In the genomic region with DNA sequence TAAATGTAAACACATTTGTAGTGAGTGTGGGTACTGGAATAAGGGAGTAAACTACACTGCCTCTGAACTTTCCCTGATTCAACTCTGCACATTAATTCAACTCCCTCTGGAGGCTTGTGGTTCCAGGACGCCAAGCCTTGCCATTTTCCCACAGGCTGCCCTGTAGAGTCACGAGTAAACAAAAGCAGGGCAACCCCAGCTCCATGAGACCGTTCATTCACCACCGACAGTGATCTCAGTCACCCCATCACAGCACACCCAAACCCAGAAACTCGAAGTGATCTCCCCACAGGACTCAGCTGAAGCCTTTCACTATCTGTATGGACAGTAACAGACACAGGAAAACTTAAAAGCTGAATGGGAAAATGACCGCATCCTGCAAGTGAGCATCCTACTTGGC, we compare ENCODE assay signal across 11 cellular contexts.
DNase-seq lines count a peak whose midpoint lies in the region; ATAC-seq and TF ChIP-seq lines count a peak whose summit lies in the region.
"Had no signal": no experiment of that assay in that cellular context is flagged by ENCODE, and none has a peak within 500 bp of the region (broad histone marks: within the 10 kb centered on the region; RNA-seq: fewer than 3 reads in every experiment).

No MANE protein-coding gene starts in this region.

- peaks cover 3% of the 10 kb centered on the region for H3K36me3 ChIP-seq in suprapubic skin
- H3K36me3 ChIP-seq: prostate gland had no signal

- H3K9me3 Mint-ChIP-seq in activated naive CD8-positive, alpha-beta T cell (ENCODE audit: low read depth) = no peaks in the 10 kb centered on the region
- no peaks in the 10 kb centered on the region for H3K9me3 Mint-ChIP-seq in glutamatergic neuron (ENCODE audit: unreplicated experiment)

- ATAC-seq in sciatic nerve = peak; percentile 61

- TF ChIP-seq CTCF in glutamatergic neuron (IDR thresholded peaks at IDR 0.05; ENCODE audit: partially characterized antibody, unreplicated experiment) = no peak
- TF ChIP-seq CTCF in suprapubic skin (IDR thresholded peaks at IDR 0.05) = no peak

- no peak for TF ChIP-seq EP300 in suprapubic skin (IDR thresholded peaks at IDR 0.05)

- peaks cover 93% of the 10 kb centered on the region for H3K4me1 Mint-ChIP-seq in activated naive CD8-positive, alpha-beta T cell (ENCODE audit: low read depth)
- H3K4me1 Mint-ChIP-seq in glutamatergic neuron (ENCODE audit: low read depth, unreplicated experiment) = peaks cover 37% of the 10 kb centered on the region

- H3K4me3 ChIP-seq in suprapubic skin = no peak overlapping the region
- H3K4me3 ChIP-seq: GM23248, left lung, prostate gland had no signal

- H3K27me3 Mint-ChIP-seq in activated naive CD8-positive, alpha-beta T cell = no peaks in the 10 kb centered on the region
- peaks cover 8% of the 10 kb centered on the region for H3K27me3 Mint-ChIP-seq in glutamatergic neuron (ENCODE audit: unreplicated experiment)

- H3K4me3 Mint-ChIP-seq in activated naive CD8-positive, alpha-beta T cell = no peak overlapping the region
- H3K4me3 Mint-ChIP-seq in glutamatergic neuron (ENCODE audit: unreplicated experiment) = peak overlapping the region; percentile 4

- no peak overlapping the region for H3K27ac ChIP-seq in suprapubic skin
- H3K27ac ChIP-seq: GM23248, prostate gland had no signal

- H3K27me3 ChIP-seq in suprapubic skin = no peaks in the 10 kb centered on the region
- H3K27me3 ChIP-seq: left lung had no signal

- peak overlapping the region; percentile 79 for H3K27ac Mint-ChIP-seq in activated naive CD8-positive, alpha-beta T cell
- peak overlapping the region; percentile 56 for H3K27ac Mint-ChIP-seq in glutamatergic neuron (ENCODE audit: unreplicated experiment)

- intact Hi-C loops in sciatic nerve (cut with DNase I) (no loop called here), posterior vena cava (cut with DNase I) (no loop called here)

- H3K36me3 Mint-ChIP-seq in activated naive CD8-positive, alpha-beta T cell = peaks cover 21% of the 10 kb centered on the region
- no peaks in the 10 kb centered on the region for H3K36me3 Mint-ChIP-seq in glutamatergic neuron (ENCODE audit: unreplicated experiment)

- H3K9me3 ChIP-seq in suprapubic skin = no peaks in the 10 kb centered on the region
- H3K9me3 ChIP-seq: left lung, prostate gland had no signal

- DNase-seq in LHCN-M2 (ENCODE audit: low read depth) (peak; percentile 66), glutamatergic neuron (no peak), sciatic nerve (ENCODE audit: low spot score) (no peak), suprapubic skin (ENCODE audit: low spot score in 2 of 2) (no peak), NCI-H1417 treated with DMSO at 0.1 percent for 48 hours (lab: John Stamatoyannopoulos, UW) (no peak), posterior vena cava (ENCODE audit: low spot score) (no peak)
- DNase-seq: GM23248; left lung; stimulated activated CD4-positive, alpha-beta T cell treated with anti-CD3 and anti-CD28 coated beads, Interleukin-2, amount 100 ng/mL, for 48 hours had no signal

- 66% methylated on average over 6 of the region's 6 CpGs for WGBS in suprapubic skin

- H3K4me1 ChIP-seq in suprapubic skin = peaks cover 11% of the 10 kb centered on the region

- no peak for TF ChIP-seq POLR2A in suprapubic skin (IDR thresholded peaks at IDR 0.05)
